ENCODE assay signal across 2 cellular contexts in the genomic region with DNA sequence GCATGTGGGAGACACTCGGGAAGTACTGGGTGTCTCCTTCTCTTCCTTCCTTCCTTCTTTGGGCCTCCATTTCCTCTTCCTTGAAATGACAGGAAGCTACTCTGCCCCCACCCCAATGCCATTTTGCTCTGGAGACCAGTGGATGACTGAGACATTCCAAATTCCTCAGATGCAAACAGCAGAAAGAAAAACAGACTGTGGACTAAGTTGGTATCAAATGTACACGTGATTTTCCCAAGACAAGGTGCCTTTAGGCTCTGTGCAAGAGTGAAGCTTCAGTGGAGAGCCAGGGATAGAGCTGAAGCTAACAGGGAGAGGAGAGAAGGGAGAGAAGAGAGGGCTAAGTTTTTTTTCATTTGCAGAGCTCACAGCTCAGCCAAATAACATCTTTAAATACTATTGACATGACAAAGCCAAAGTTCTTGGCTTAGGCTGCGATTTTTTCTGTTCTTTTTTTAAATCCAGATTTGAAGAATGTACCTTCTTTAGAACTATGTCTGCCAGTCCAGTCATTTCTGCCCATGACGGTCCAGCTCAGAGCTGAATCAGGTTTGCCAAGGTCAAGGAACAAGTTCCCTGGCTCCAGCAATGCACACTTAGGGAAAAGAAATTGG.
TF ChIP-seq lines count a peak whose summit lies in the region.

No MANE protein-coding gene starts in this region.

TF ChIP-seq in A549, 52 proteins besides CTCF, POLR2A, EP300 and RAD21:
- TF ChIP-seq FOXS1 (CRISPR knock-in tag; IDR thresholded peaks at IDR 0.05) (no peak), NR3C1 (IDR thresholded peaks at IDR 0.05) (no peak), KDM1A (IDR thresholded peaks at IDR 0.05; ENCODE audit: low read depth) (no peak), MYC (IDR thresholded peaks at IDR 0.05; ENCODE audit: borderline replicate concordance, low read length) (no peak), BHLHE40 (IDR thresholded peaks at IDR 0.05; ENCODE audit: low read depth, low read length) (no peak), FOSL2 (IDR thresholded peaks at IDR 0.05) (no peak), FOSL2 (CRISPR knock-in tag; IDR thresholded peaks at IDR 0.05) (no peak), GATA3 (IDR thresholded peaks at IDR 0.05; ENCODE audit: borderline replicate concordance) (no peak), HOXB5 (CRISPR knock-in tag; IDR thresholded peaks at IDR 0.05) (no peak), HOXB13 (CRISPR knock-in tag; IDR thresholded peaks at IDR 0.05; ENCODE audit: low read depth) (no peak), SMC3 (IDR thresholded peaks at IDR 0.05) (no peak)
- TF ChIP-seq, protein P1, sequence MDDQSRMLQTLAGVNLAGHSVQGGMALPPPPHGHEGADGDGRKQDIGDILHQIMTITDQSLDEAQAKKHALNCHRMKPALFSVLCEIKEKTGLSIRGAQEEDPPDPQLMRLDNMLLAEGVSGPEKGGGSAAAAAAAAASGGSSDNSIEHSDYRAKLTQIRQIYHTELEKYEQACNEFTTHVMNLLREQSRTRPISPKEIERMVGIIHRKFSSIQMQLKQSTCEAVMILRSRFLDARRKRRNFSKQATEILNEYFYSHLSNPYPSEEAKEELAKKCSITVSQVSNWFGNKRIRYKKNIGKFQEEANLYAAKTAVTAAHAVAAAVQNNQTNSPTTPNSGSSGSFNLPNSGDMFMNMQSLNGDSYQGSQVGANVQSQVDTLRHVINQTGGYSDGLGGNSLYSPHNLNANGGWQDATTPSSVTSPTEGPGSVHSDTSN (IDR thresholded peaks at IDR 0.05): no peak
- TF ChIP-seq, protein P2, sequence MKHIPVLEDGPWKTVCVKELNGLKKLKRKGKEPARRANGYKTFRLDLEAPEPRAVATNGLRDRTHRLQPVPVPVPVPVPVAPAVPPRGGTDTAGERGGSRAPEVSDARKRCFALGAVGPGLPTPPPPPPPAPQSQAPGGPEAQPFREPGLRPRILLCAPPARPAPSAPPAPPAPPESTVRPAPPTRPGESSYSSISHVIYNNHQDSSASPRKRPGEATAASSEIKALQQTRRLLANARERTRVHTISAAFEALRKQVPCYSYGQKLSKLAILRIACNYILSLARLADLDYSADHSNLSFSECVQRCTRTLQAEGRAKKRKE (CRISPR knock-in tag; IDR thresholded peaks at IDR 0.05; ENCODE audit: low read depth): no peak
- TF ChIP-seq, protein P3, sequence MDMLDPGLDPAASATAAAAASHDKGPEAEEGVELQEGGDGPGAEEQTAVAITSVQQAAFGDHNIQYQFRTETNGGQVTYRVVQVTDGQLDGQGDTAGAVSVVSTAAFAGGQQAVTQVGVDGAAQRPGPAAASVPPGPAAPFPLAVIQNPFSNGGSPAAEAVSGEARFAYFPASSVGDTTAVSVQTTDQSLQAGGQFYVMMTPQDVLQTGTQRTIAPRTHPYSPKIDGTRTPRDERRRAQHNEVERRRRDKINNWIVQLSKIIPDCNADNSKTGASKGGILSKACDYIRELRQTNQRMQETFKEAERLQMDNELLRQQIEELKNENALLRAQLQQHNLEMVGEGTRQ (IDR thresholded peaks at IDR 0.05): no peak
TF ChIP-seq in A549: peak in this region for 0.

TF ChIP-seq in GM23338, 12 proteins besides CTCF, POLR2A, EP300 and RAD21 (continued from another document):
- TF ChIP-seq EZH2phosphoT487 (IDR thresholded peaks at IDR 0.05; ENCODE audit: unreplicated experiment) (no peak), POLR2AphosphoS5 (IDR thresholded peaks at IDR 0.05; ENCODE audit: low read depth) (no peak), ZNF331 (CRISPR knock-in tag; IDR thresholded peaks at IDR 0.05; ENCODE audit: low read depth) (no peak), CREB1 (CRISPR knock-in tag; IDR thresholded peaks at IDR 0.05; ENCODE audit: low read depth) (no peak), ZNF114 (CRISPR knock-in tag; IDR thresholded peaks at IDR 0.05) (no peak), NANOG (IDR thresholded peaks at IDR 0.05; ENCODE audit: borderline replicate concordance) (no peak), JUNB (IDR thresholded peaks at IDR 0.05; ENCODE audit: unreplicated experiment) (no peak), STAT1 (IDR thresholded peaks at IDR 0.05; ENCODE audit: unreplicated experiment) (no peak)
- TF ChIP-seq, protein P4, sequence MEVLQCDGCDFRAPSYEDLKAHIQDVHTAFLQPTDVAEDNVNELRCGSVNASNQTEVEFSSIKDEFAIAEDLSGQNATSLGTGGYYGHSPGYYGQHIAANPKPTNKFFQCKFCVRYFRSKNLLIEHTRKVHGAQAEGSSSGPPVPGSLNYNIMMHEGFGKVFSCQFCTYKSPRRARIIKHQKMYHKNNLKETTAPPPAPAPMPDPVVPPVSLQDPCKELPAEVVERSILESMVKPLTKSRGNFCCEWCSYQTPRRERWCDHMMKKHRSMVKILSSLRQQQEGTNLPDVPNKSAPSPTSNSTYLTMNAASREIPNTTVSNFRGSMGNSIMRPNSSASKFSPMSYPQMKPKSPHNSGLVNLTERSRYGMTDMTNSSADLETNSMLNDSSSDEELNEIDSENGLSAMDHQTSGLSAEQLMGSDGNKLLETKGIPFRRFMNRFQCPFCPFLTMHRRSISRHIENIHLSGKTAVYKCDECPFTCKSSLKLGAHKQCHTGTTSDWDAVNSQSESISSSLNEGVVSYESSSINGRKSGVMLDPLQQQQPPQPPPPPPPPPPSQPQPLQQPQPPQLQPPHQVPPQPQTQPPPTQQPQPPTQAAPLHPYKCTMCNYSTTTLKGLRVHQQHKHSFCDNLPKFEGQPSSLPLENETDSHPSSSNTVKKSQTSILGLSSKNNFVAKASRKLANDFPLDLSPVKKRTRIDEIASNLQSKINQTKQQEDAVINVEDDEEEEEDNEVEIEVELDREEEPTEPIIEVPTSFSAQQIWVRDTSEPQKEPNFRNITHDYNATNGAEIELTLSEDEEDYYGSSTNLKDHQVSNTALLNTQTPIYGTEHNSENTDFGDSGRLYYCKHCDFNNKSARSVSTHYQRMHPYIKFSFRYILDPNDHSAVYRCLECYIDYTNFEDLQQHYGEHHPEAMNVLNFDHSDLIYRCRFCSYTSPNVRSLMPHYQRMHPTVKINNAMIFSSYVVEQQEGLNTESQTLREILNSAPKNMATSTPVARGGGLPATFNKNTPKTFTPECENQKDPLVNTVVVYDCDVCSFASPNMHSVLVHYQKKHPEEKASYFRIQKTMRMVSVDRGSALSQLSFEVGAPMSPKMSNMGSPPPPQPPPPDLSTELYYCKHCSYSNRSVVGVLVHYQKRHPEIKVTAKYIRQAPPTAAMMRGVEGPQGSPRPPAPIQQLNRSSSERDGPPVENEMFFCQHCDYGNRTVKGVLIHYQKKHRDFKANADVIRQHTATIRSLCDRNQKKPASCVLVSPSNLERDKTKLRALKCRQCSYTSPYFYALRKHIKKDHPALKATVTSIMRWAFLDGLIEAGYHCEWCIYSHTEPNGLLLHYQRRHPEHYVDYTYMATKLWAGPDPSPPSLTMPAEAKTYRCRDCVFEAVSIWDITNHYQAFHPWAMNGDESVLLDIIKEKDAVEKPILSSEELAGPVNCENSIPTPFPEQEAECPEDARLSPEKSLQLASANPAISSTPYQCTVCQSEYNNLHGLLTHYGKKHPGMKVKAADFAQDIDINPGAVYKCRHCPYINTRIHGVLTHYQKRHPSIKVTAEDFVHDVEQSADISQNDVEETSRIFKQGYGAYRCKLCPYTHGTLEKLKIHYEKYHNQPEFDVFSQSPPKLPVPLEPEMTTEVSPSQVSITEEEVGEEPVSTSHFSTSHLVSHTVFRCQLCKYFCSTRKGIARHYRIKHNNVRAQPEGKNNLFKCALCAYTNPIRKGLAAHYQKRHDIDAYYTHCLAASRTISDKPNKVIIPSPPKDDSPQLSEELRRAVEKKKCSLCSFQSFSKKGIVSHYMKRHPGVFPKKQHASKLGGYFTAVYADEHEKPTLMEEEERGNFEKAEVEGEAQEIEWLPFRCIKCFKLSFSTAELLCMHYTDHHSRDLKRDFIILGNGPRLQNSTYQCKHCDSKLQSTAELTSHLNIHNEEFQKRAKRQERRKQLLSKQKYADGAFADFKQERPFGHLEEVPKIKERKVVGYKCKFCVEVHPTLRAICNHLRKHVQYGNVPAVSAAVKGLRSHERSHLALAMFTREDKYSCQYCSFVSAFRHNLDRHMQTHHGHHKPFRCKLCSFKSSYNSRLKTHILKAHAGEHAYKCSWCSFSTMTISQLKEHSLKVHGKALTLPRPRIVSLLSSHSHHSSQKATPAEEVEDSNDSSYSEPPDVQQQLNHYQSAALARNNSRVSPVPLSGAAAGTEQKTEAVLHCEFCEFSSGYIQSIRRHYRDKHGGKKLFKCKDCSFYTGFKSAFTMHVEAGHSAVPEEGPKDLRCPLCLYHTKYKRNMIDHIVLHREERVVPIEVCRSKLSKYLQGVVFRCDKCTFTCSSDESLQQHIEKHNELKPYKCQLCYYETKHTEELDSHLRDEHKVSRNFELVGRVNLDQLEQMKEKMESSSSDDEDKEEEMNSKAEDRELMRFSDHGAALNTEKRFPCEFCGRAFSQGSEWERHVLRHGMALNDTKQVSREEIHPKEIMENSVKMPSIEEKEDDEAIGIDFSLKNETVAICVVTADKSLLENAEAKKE (CRISPR knock-in tag; IDR thresholded peaks at IDR 0.05): no peak
- TF ChIP-seq, protein P5, sequence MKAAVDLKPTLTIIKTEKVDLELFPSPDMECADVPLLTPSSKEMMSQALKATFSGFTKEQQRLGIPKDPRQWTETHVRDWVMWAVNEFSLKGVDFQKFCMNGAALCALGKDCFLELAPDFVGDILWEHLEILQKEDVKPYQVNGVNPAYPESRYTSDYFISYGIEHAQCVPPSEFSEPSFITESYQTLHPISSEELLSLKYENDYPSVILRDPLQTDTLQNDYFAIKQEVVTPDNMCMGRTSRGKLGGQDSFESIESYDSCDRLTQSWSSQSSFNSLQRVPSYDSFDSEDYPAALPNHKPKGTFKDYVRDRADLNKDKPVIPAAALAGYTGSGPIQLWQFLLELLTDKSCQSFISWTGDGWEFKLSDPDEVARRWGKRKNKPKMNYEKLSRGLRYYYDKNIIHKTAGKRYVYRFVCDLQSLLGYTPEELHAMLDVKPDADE (IDR thresholded peaks at IDR 0.05): no peak
- TF ChIP-seq, protein P6, sequence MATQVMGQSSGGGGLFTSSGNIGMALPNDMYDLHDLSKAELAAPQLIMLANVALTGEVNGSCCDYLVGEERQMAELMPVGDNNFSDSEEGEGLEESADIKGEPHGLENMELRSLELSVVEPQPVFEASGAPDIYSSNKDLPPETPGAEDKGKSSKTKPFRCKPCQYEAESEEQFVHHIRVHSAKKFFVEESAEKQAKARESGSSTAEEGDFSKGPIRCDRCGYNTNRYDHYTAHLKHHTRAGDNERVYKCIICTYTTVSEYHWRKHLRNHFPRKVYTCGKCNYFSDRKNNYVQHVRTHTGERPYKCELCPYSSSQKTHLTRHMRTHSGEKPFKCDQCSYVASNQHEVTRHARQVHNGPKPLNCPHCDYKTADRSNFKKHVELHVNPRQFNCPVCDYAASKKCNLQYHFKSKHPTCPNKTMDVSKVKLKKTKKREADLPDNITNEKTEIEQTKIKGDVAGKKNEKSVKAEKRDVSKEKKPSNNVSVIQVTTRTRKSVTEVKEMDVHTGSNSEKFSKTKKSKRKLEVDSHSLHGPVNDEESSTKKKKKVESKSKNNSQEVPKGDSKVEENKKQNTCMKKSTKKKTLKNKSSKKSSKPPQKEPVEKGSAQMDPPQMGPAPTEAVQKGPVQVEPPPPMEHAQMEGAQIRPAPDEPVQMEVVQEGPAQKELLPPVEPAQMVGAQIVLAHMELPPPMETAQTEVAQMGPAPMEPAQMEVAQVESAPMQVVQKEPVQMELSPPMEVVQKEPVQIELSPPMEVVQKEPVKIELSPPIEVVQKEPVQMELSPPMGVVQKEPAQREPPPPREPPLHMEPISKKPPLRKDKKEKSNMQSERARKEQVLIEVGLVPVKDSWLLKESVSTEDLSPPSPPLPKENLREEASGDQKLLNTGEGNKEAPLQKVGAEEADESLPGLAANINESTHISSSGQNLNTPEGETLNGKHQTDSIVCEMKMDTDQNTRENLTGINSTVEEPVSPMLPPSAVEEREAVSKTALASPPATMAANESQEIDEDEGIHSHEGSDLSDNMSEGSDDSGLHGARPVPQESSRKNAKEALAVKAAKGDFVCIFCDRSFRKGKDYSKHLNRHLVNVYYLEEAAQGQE (IDR thresholded peaks at IDR 0.05; ENCODE audit: unreplicated experiment): no peak
